Comparison of ENCODE assay signal across 1 cellular context in genomic region chr14:100755649-100756048, GRCh38.
TF ChIP-seq lines count a peak whose summit lies in the region.

No MANE protein-coding gene starts in this region.

TF ChIP-seq in K562, 482 proteins besides CTCF, POLR2A, EP300 and RAD21 (continued from another document and continues in another):
- TF ChIP-seq CTCFL (IDR thresholded peaks at IDR 0.05; ENCODE audit: borderline replicate concordance, insufficient read depth, low read depth, low read length, poor library complexity, severe bottlenecking) (no peak), CHD4 (IDR thresholded peaks at IDR 0.05; ENCODE audit: insufficient read depth, insufficient replicate concordance, low read depth, low read length, poor library complexity, severe bottlenecking) (no peak), SIX5 (IDR thresholded peaks at IDR 0.05; ENCODE audit: borderline replicate concordance in 1 of 2, insufficient read depth in 1 of 2, low read depth in 1 of 2, low read length in 2 of 2) (no peak), JUND (IDR thresholded peaks at IDR 0.05; ENCODE audit: borderline replicate concordance, low read depth, low read length) (peak; percentile 97), JUND (tag; IDR thresholded peaks at IDR 0.05; ENCODE audit: borderline replicate concordance, low read depth, low read length) (peak; percentile 98), SNRNP70 (optimal IDR thresholded peaks at IDR 0.05; ENCODE audit: low read depth, low read length) (no peak), TCFL5 (CRISPR knock-in tag; conservative IDR thresholded peaks at IDR 0.05) (no peak), ZNF449 (CRISPR knock-in tag; IDR thresholded peaks at IDR 0.05) (no peak), RUNX1 (IDR thresholded peaks at IDR 0.05; ENCODE audit: low read depth) (no peak), ATF1 (CRISPR knock-in tag; IDR thresholded peaks at IDR 0.05) (no peak), ATF1 (tag; IDR thresholded peaks at IDR 0.05) (peak; percentile 55; the same call in 1 of the 2 replicates), ZNF445 (CRISPR knock-in tag; IDR thresholded peaks at IDR 0.05; ENCODE audit: low read depth) (no peak), ZNF274 (IDR thresholded peaks at IDR 0.05; ENCODE audit: borderline replicate concordance, low read depth, low read length) (no peak), TEAD4 (IDR thresholded peaks at IDR 0.05; ENCODE audit: low read length) (peak; percentile 71), TEAD4 (CRISPR knock-in tag; IDR thresholded peaks at IDR 0.05; ENCODE audit: borderline replicate concordance) (no peak), BACH1 (tag; IDR thresholded peaks at IDR 0.05) (peak; percentile 60), PHF21A (IDR thresholded peaks at IDR 0.05; ENCODE audit: borderline replicate concordance, low read depth) (no peak), STAT5B (CRISPR knock-in tag; IDR thresholded peaks at IDR 0.05) (no peak), KLF10 (CRISPR knock-in tag; IDR thresholded peaks at IDR 0.05) (no peak), MYBL2 (IDR thresholded peaks at IDR 0.05; ENCODE audit: low read depth) (no peak), MYBL2 (CRISPR knock-in tag; IDR thresholded peaks at IDR 0.05; ENCODE audit: borderline replicate concordance) (no peak), ZNF280A (IDR thresholded peaks at IDR 0.05; ENCODE audit: low read depth, partially characterized antibody) (peak; percentile 9), DIDO1 (tag; IDR thresholded peaks at IDR 0.05; ENCODE audit: low read depth) (no peak), ZNF24 (IDR thresholded peaks at IDR 0.05) (no peak), ESRRA (IDR thresholded peaks at IDR 0.05; ENCODE audit: borderline replicate concordance, low read depth) (no peak), CBX5 (IDR thresholded peaks at IDR 0.05; ENCODE audit: borderline replicate concordance, low read depth) (no peak), SMARCB1 (IDR thresholded peaks at IDR 0.05; ENCODE audit: insufficient read length, low read depth) (no peak), MAFG (tag; conservative IDR thresholded peaks at IDR 0.05) (peak; percentile 73), ZNF75A (CRISPR knock-in tag; IDR thresholded peaks at IDR 0.05) (no peak), NONO (IDR thresholded peaks at IDR 0.05; ENCODE audit: low read depth in 2 of 2, low read length in 1 of 2) (no peak), MBD1 (CRISPR knock-in tag; IDR thresholded peaks at IDR 0.05) (no peak), EGR1 (conservative IDR thresholded peaks at IDR 0.05) (no peak), SRSF1 (IDR thresholded peaks at IDR 0.05; ENCODE audit: low read depth, low read length) (no peak), RFX7 (CRISPR knock-in tag; IDR thresholded peaks at IDR 0.05) (no peak), EHMT2 (IDR thresholded peaks at IDR 0.05) (peak; percentile 90), ESRRB (CRISPR knock-in tag; IDR thresholded peaks at IDR 0.05; ENCODE audit: borderline replicate concordance) (no peak), RFX5 (IDR thresholded peaks at IDR 0.05; ENCODE audit: low read depth, low read length) (no peak), CBX3 (IDR thresholded peaks at IDR 0.05; ENCODE audit: borderline replicate concordance in 1 of 2, low read length in 2 of 2) (peak in 1 of 2 experiments; percentile 92; a peak in 1 of 3 replicates), SP1 (CRISPR knock-in tag; IDR thresholded peaks at IDR 0.05) (no peak), GTF2F1 (IDR thresholded peaks at IDR 0.05; ENCODE audit: low read depth, low read length) (no peak), CREM (IDR thresholded peaks at IDR 0.05; ENCODE audit: low read depth) (0 out of 2 replicates have a peak, but pooled peaks have one; percentile 21), NCOA1 (IDR thresholded peaks at IDR 0.05; ENCODE audit: low read depth) (peak; percentile 50; the same call in 1 of the 2 replicates)
- TF ChIP-seq, protein P1, sequence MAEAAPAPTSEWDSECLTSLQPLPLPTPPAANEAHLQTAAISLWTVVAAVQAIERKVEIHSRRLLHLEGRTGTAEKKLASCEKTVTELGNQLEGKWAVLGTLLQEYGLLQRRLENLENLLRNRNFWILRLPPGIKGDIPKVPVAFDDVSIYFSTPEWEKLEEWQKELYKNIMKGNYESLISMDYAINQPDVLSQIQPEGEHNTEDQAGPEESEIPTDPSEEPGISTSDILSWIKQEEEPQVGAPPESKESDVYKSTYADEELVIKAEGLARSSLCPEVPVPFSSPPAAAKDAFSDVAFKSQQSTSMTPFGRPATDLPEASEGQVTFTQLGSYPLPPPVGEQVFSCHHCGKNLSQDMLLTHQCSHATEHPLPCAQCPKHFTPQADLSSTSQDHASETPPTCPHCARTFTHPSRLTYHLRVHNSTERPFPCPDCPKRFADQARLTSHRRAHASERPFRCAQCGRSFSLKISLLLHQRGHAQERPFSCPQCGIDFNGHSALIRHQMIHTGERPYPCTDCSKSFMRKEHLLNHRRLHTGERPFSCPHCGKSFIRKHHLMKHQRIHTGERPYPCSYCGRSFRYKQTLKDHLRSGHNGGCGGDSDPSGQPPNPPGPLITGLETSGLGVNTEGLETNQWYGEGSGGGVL (CRISPR knock-in tag; IDR thresholded peaks at IDR 0.05): no peak
- TF ChIP-seq, protein P2, sequence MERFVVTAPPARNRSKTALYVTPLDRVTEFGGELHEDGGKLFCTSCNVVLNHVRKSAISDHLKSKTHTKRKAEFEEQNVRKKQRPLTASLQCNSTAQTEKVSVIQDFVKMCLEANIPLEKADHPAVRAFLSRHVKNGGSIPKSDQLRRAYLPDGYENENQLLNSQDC (CRISPR knock-in tag; IDR thresholded peaks at IDR 0.05): no peak
- TF ChIP-seq, protein P3, sequence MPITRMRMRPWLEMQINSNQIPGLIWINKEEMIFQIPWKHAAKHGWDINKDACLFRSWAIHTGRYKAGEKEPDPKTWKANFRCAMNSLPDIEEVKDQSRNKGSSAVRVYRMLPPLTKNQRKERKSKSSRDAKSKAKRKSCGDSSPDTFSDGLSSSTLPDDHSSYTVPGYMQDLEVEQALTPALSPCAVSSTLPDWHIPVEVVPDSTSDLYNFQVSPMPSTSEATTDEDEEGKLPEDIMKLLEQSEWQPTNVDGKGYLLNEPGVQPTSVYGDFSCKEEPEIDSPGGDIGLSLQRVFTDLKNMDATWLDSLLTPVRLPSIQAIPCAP (CRISPR knock-in tag; IDR thresholded peaks at IDR 0.05; ENCODE audit: borderline replicate concordance): no peak
- TF ChIP-seq, protein P4, sequence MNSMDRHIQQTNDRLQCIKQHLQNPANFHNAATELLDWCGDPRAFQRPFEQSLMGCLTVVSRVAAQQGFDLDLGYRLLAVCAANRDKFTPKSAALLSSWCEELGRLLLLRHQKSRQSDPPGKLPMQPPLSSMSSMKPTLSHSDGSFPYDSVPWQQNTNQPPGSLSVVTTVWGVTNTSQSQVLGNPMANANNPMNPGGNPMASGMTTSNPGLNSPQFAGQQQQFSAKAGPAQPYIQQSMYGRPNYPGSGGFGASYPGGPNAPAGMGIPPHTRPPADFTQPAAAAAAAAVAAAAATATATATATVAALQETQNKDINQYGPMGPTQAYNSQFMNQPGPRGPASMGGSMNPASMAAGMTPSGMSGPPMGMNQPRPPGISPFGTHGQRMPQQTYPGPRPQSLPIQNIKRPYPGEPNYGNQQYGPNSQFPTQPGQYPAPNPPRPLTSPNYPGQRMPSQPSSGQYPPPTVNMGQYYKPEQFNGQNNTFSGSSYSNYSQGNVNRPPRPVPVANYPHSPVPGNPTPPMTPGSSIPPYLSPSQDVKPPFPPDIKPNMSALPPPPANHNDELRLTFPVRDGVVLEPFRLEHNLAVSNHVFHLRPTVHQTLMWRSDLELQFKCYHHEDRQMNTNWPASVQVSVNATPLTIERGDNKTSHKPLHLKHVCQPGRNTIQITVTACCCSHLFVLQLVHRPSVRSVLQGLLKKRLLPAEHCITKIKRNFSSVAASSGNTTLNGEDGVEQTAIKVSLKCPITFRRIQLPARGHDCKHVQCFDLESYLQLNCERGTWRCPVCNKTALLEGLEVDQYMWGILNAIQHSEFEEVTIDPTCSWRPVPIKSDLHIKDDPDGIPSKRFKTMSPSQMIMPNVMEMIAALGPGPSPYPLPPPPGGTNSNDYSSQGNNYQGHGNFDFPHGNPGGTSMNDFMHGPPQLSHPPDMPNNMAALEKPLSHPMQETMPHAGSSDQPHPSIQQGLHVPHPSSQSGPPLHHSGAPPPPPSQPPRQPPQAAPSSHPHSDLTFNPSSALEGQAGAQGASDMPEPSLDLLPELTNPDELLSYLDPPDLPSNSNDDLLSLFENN (IDR thresholded peaks at IDR 0.05; ENCODE audit: low read depth in 2 of 2, low read length in 2 of 2): 0 out of 4 replicates have a peak, but pooled peaks of 1 of the 2 experiments have one; percentile 32
- TF ChIP-seq, protein P5, sequence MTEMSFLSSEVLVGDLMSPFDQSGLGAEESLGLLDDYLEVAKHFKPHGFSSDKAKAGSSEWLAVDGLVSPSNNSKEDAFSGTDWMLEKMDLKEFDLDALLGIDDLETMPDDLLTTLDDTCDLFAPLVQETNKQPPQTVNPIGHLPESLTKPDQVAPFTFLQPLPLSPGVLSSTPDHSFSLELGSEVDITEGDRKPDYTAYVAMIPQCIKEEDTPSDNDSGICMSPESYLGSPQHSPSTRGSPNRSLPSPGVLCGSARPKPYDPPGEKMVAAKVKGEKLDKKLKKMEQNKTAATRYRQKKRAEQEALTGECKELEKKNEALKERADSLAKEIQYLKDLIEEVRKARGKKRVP (CRISPR knock-in tag; IDR thresholded peaks at IDR 0.05): no peak
- TF ChIP-seq, protein P6, sequence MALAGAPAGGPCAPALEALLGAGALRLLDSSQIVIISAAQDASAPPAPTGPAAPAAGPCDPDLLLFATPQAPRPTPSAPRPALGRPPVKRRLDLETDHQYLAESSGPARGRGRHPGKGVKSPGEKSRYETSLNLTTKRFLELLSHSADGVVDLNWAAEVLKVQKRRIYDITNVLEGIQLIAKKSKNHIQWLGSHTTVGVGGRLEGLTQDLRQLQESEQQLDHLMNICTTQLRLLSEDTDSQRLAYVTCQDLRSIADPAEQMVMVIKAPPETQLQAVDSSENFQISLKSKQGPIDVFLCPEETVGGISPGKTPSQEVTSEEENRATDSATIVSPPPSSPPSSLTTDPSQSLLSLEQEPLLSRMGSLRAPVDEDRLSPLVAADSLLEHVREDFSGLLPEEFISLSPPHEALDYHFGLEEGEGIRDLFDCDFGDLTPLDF (CRISPR knock-in tag; IDR thresholded peaks at IDR 0.05): no peak
- TF ChIP-seq, protein P7, sequence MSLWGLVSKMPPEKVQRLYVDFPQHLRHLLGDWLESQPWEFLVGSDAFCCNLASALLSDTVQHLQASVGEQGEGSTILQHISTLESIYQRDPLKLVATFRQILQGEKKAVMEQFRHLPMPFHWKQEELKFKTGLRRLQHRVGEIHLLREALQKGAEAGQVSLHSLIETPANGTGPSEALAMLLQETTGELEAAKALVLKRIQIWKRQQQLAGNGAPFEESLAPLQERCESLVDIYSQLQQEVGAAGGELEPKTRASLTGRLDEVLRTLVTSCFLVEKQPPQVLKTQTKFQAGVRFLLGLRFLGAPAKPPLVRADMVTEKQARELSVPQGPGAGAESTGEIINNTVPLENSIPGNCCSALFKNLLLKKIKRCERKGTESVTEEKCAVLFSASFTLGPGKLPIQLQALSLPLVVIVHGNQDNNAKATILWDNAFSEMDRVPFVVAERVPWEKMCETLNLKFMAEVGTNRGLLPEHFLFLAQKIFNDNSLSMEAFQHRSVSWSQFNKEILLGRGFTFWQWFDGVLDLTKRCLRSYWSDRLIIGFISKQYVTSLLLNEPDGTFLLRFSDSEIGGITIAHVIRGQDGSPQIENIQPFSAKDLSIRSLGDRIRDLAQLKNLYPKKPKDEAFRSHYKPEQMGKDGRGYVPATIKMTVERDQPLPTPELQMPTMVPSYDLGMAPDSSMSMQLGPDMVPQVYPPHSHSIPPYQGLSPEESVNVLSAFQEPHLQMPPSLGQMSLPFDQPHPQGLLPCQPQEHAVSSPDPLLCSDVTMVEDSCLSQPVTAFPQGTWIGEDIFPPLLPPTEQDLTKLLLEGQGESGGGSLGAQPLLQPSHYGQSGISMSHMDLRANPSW (CRISPR knock-in tag; IDR thresholded peaks at IDR 0.05): no peak
